Comparison of ENCODE assay signal across 8 cellular contexts in the genomic region with DNA sequence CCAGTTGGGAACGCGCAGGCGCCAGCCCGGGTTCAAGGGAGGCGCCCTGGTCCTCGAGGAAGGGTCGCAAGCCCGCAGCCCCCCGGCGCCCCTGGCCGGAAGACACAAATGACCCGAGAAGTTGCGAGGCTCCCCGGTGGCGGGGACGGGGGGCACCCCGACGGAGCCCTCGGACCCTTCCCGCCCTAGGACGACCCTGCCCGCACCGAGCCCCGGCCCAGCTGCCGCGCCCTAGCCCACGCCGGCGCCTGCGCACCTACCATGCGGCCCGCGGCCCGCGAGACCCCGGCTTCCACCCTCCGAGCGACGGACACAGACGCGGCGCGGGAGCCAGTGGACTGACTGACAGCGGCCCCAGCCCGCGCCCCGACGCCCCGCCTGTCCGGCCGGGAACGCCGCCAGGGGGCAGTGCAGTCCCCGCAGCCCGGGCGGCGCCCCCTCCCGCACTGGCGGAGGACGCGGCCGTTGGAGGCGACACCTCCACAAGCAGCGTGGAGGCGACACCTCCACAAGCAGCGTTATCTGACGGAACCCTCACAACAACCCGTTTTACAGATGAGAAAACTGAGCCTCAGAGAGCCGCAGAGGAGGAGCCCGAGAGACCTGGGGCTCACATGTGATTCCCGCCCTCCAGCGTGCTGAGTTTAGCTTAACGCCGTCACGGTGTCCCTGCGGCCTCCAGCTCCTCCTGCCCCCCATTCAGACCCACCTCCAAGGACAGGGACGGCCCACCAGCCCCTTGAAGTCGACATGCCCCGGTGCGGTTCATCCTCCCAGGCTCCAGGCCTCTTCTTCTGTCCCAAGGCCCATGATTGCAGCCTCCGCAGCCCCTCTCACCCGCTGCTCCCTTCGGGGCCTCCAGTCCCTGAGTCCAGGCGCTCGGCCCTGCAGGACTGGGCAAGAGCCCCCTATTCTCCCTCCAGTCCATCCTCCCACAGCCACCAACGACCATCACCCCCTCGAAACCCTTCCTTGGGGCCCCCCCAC. TPM values are rescaled to one million over a fixed set of nuclear protein-coding genes. Genes with fewer than 3 reads are reported as not detected.
A peak's percentile ranks its signal among the peaks of the same experiment; 100 is the strongest.
DNase-seq lines count a peak whose midpoint lies in the region; ATAC-seq, FAIRE-seq and TF ChIP-seq lines count a peak whose summit lies in the region.

A gene with protein sequence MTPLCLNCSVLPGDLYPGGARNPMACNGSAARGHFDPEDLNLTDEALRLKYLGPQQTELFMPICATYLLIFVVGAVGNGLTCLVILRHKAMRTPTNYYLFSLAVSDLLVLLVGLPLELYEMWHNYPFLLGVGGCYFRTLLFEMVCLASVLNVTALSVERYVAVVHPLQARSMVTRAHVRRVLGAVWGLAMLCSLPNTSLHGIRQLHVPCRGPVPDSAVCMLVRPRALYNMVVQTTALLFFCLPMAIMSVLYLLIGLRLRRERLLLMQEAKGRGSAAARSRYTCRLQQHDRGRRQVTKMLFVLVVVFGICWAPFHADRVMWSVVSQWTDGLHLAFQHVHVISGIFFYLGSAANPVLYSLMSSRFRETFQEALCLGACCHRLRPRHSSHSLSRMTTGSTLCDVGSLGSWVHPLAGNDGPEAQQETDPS (minus strand): TSS at position 347 of the 987 bp plus-strand sequence. CDS start 84 bp downstream, at position 263.

- ATAC-seq in HG02763 (IDR thresholded peaks at IDR 0.05; ENCODE audit: unreplicated experiment) (peak; percentile 55), T-helper 17 cell (peak; percentile 96), GM12878 (peak; percentile 97), HG02840 (IDR thresholded peaks at IDR 0.05; ENCODE audit: low FRiP score, unreplicated experiment) (no peak)

- H3K9me3 ChIP-seq in T-helper 17 cell (ENCODE audit: control insufficient read depth, low read length, poor library complexity, severe bottlenecking) (no peaks in the 10 kb centered on the region), GM12878 (replicated peaks; ENCODE audit: control insufficient read depth, insufficient read depth, low read length) (no peaks in the 10 kb centered on the region), keratinocyte (ENCODE audit: control insufficient read depth, low read depth, low read length) (no peaks in the 10 kb centered on the region)

- H3K36me3 ChIP-seq in GM12878 (ENCODE audit: control insufficient read depth in 2 of 2, insufficient read depth in 2 of 2, low read length in 1 of 2), result no peaks in the 10 kb centered on the region
- no peaks in the 10 kb centered on the region for H3K36me3 ChIP-seq in keratinocyte (ENCODE audit: control insufficient read depth in 2 of 2, extremely low read depth in 1 of 2, insufficient read depth in 2 of 2, low read length in 2 of 2)

- FAIRE-seq in D721Med (lab: Jason Lieb, UNC) (no peak), GM12878 (lab: Jason Lieb, UNC) (no peak), keratinocyte (lab: Jason Lieb, UNC) (no peak)

- H3K4me3 ChIP-seq in GM12878 (peak within 1 kb of the TSS; percentile 41; the same call in 1 of the 2 replicates), keratinocyte (ENCODE audit: control insufficient read depth in 2 of 3, extremely low read depth in 1 of 3, insufficient read depth in 2 of 3, low read depth in 1 of 3, low read length in 3 of 3) (peak within 1 kb of the TSS in 1 of 3 experiments; percentile 25)

- H3K27ac Mint-ChIP-seq in T-helper 17 cell, result peak within 1 kb of the TSS; percentile 34

- POLR2A ChIA-PET in GM12878 (lab: Charles Lee), result interaction anchor here (1.0 kb wide), 1 partner anchor 26 kb away, joined by 4 read pairs; no protein-coding TSS in a partner anchor

- dilution Hi-C loops in keratinocyte (cut with MboI; ENCODE audit: extremely low pct_ligation_motif_present, low sequenced_read_pairs), result no loop called here

- in situ Hi-C loops in GM12878 (cut with MboI), result no loop called here

- no peaks in the 10 kb centered on the region for H3K36me3 Mint-ChIP-seq in T-helper 17 cell (ENCODE audit: low read depth)

- H4K20me1 ChIP-seq in GM12878 (ENCODE audit: control insufficient read depth, insufficient read depth) (no peaks in the 10 kb centered on the region), keratinocyte (ENCODE audit: control insufficient read depth, extremely low read depth, insufficient read depth, low read length) (no peaks in the 10 kb centered on the region)

- no peak within 1 kb of the TSS for H3K27ac ChIP-seq in GM12878 (ENCODE audit: control insufficient read depth, insufficient read depth)
- H3K27ac ChIP-seq in keratinocyte (ENCODE audit: control insufficient read depth, insufficient read depth, low read length), result no peak within 1 kb of the TSS

- RAD21 ChIA-PET in GM12878 (lab: Charles Lee; ENCODE audit: unreplicated experiment), result interaction anchor here (1.0 to 6.3 kb wide), 5 partner anchors 9 to 67 kb away, joined by 3 to 59 read pairs (median 4); no protein-coding TSS in a partner anchor

- 0 out of 2 replicates have a peak within 1 kb of the TSS, but pooled peaks have one; percentile 26 for H3K4me2 ChIP-seq in GM12878 (ENCODE audit: control insufficient read depth, insufficient read depth)
- H3K4me2 ChIP-seq in keratinocyte (ENCODE audit: control insufficient read depth, extremely low read depth, insufficient read depth, low read depth, low read length), result peak within 1 kb of the TSS; percentile 45

- H3K4me3 Mint-ChIP-seq in T-helper 17 cell, result peak within 1 kb of the TSS; percentile 88

- intact Hi-C loops in GM12878 (cut with micrococcal nuclease; ENCODE audit: unreplicated experiment), result loop anchor here (1.0 kb wide), 1 partner anchor 28 kb away; no protein-coding TSS in a partner anchor

- H3K27me3 ChIP-seq in GM12878 (replicated peaks in 1 of 2; ENCODE audit: control insufficient read depth in 2 of 2, insufficient read depth in 2 of 2, low read length in 1 of 2) (no peaks in the 10 kb centered on the region), keratinocyte (ENCODE audit: control insufficient read depth, extremely low read depth, insufficient read depth, low read length) (peaks cover 26% of the 10 kb centered on the region)

- WGBS in GM12878 (ENCODE audit: insufficient coverage, insufficient replicate concordance, low lambda C conversion rate, missing lambda C conversion rate), result 24% methylated on average over 72 of the region's 87 CpGs

- no peak within 1 kb of the TSS for H2AFZ ChIP-seq in GM12878 (ENCODE audit: control insufficient read depth, low read depth, low read length)
- peak within 1 kb of the TSS; percentile 19 for H2AFZ ChIP-seq in keratinocyte (ENCODE audit: control insufficient read depth, low read length)

- CTCF ChIA-PET in GM12878 (lab: Yijun Ruan, JAX), result interaction anchor here (0.8 to 6.7 kb wide), 10 partner anchors 10 to 303 kb away, joined by 3 to 132 read pairs (median 9); no protein-coding TSS in a partner anchor

- SMC1A ChIA-PET in GM12878 (lab: Charles Lee; ENCODE audit: uncharacterized antibody, unreplicated experiment), result interaction anchor here (0.8 to 4.8 kb wide), 6 partner anchors 13 to 31 kb away, joined by 4 to 50 read pairs (median 4); no protein-coding TSS in a partner anchor

- TF ChIP-seq CTCF in D721Med (IDR thresholded peaks at IDR 0.05; ENCODE audit: insufficient read depth, missing control alignments) (peak; percentile 55), GM12878 (IDR thresholded peaks at IDR 0.05 in 2 of 3, conservative IDR thresholded peaks at IDR 0.05 in 1 of 3; ENCODE audit: control insufficient read depth in 2 of 3, extremely low read depth in 1 of 3, insufficient read depth in 1 of 3, low read depth in 3 of 3, low read length in 3 of 3) (peak; percentile 71 to 85 (median 75); a peak in 5 of 6 replicates), keratinocyte (optimal IDR thresholded peaks at IDR 0.05 in 1 of 3, IDR thresholded peaks at IDR 0.05 in 1 of 3, conservative IDR thresholded peaks at IDR 0.05 in 1 of 3; ENCODE audit: extremely low read depth in 1 of 3, insufficient read depth in 2 of 3, low read length in 3 of 3) (peak; percentile 39 to 79 (median 54))

- TF ChIP-seq RAD21 in GM12878 (IDR thresholded peaks at IDR 0.05; ENCODE audit: insufficient read depth, low read depth, low read length), result peak; percentile 88

- DNase-seq in D721Med (ENCODE audit: insufficient read length, low spot score), result no peak
- DNase-seq in T-helper 17 cell, result peak; percentile 66 to 81 (median 78)
- no peak for DNase-seq in GM12878 (ENCODE audit: low read depth, low spot score)
- DNase-seq in keratinocyte (ENCODE audit: low read depth, low spot score), result no peak
- DNase-seq in stimulated activated CD4-positive, alpha-beta T cell treated with anti-CD3 and anti-CD28 coated beads, Interleukin-2, amount 100 ng/mL, for 24 hours, result peak; percentile 74 to 78
- no peak for DNase-seq in dedifferentiated amniotic fluid mesenchymal stem cell (ENCODE audit: extremely low spot score)

- BruUV-seq in GM12878 (replicated peaks; lab: Mats Ljungman, UMichigan), result no TSS peak

- H3K9ac ChIP-seq in GM12878 (ENCODE audit: control insufficient read depth, insufficient read depth, low read length) (no peak within 1 kb of the TSS), keratinocyte (ENCODE audit: control insufficient read depth, extremely low read depth, insufficient read depth, low read length) (no peak within 1 kb of the TSS)

- H3K27me3 Mint-ChIP-seq in T-helper 17 cell, result no peaks in the 10 kb centered on the region

- peaks cover 5% of the 10 kb centered on the region for H3K4me1 ChIP-seq in GM12878 (ENCODE audit: control insufficient read depth, insufficient read depth, low read length)
- H3K4me1 ChIP-seq in keratinocyte (ENCODE audit: control insufficient read depth, extremely low read depth, insufficient read depth, low read length), result no peaks in the 10 kb centered on the region

- TF ChIP-seq POLR2A in GM12878 (IDR thresholded peaks at IDR 0.05; ENCODE audit: low read depth, low read length), result no peak

- no peak for TF ChIP-seq EP300 in GM12878 (IDR thresholded peaks at IDR 0.05; ENCODE audit: borderline replicate concordance in 1 of 2, control insufficient read depth in 1 of 2, low read depth in 2 of 2, low read length in 2 of 2)

- peaks cover 13% of the 10 kb centered on the region for H3K4me1 Mint-ChIP-seq in T-helper 17 cell

- H3K79me2 ChIP-seq in GM12878 (ENCODE audit: control insufficient read depth, insufficient read depth, low read length) (no peaks in the 10 kb centered on the region), keratinocyte (ENCODE audit: control insufficient read depth, insufficient read depth, low read length) (no peaks in the 10 kb centered on the region)

- no peaks in the 10 kb centered on the region for H3K9me1 ChIP-seq in keratinocyte (ENCODE audit: control insufficient read depth, extremely low read depth, insufficient read depth, low read length)

RNA-seq across cellular contexts. Expression of the gene that starts here (rescaled TPM):
- total RNA-seq in T-helper 17 cell (under 1 TPM; 0.35 to 0.55 TPM), GM12878 (2014; rRNA removed) (under 0.01 and 0.05 TPM in 2 replicates), GM12878 (2014; rRNA removed; fragmentation: Illumina TruSeq; extraction: Trizol) (not detected in 2 replicates), GM12878 (2021) (0.08 TPM in 1 of 2 replicates, not detected in the other)
- 0.21 and 0.22 TPM in 2 replicates for total RNA-seq in GM12878 (2013; cell fraction: nucleolus; rRNA removed)
- not detected for polyA plus RNA-seq in GM12878 (2011; ENCODE audit: low read depth)
- polyA plus RNA-seq in GM12878 (2011; rRNA removed) (0.01 and 0.03 TPM in 2 replicates), GM12878 (2014; fragmentation: Illumina TruSeq; extraction: Trizol) (not detected in 2 replicates), GM12878 (2014; fragmentation: Nextera tagmentation; extraction: Ambion mirVana) (under 1 TPM in 1 of 2 experiments, not detected in 1; 0.02 TPM), GM12878 (2014; rRNA removed) (0.03 TPM in 1 of 2 replicates, not detected in the other), GM12878 (2016; fragmentation: Nextera tagmentation; extraction: Ambion mirVana) (under 1 TPM in 1 of 2 experiments, not detected in 1; 0.04 TPM), keratinocyte (not detected in 3 replicates)
- polyA plus RNA-seq in GM12878 (2011; cell fraction: cytosol; rRNA removed), result 0.02 and 0.06 TPM in 2 replicates
- polyA plus RNA-seq in GM12878 (2011; cell fraction: nucleus; rRNA removed), result 0.06 and 0.09 TPM in 2 replicates
- 0.08 and 0.15 TPM in 2 replicates for polyA plus RNA-seq in GM12878 (2012)
- polyA minus RNA-seq in GM12878 (2011; rRNA and poly(A)+ RNA removed), result not detected in 2 replicates
- not detected in 2 replicates for polyA minus RNA-seq in GM12878 (2011; cell fraction: cytosol; rRNA and poly(A)+ RNA removed)
- 0.19 TPM in 1 of 2 replicates, not detected in the other for polyA minus RNA-seq in GM12878 (2011; cell fraction: nucleus; rRNA and poly(A)+ RNA removed)
- not detected for polyA plus RNA-seq in keratinocyte (2011; ENCODE audit: low read depth)
- polyA plus RNA-seq in keratinocyte (2011; cell fraction: cytosol; rRNA removed), result not detected in 2 replicates
- not detected in 2 replicates for polyA plus RNA-seq in keratinocyte (2011; cell fraction: nucleus; rRNA removed)
- not detected in 2 replicates for polyA plus RNA-seq in keratinocyte (2012; ENCODE audit: low replicate concordance)
- polyA minus RNA-seq in keratinocyte, result not detected in 3 replicates
- polyA minus RNA-seq in keratinocyte (2011; cell fraction: cytosol; rRNA and poly(A)+ RNA removed), result not detected
- not detected in 2 replicates for polyA minus RNA-seq in keratinocyte (2011; cell fraction: nucleus; rRNA and poly(A)+ RNA removed)

Comparison
In these comparisons a context has a peak if more than half of its experiments do, and no peak if none do; other contexts are left out.
1. Peak in DNase-seq and ATAC-seq in T-helper 17 cell; RNA of the gene not detected or under 1 TPM.
2. Peak in ATAC-seq, H3K4me3 ChIP-seq and H3K4me2 ChIP-seq in GM12878; RNA of the gene not detected or under 1 TPM.
3. DNase-seq: peak in stimulated activated CD4-positive, alpha-beta T cell treated with anti-CD3 and anti-CD28 coated beads, Interleukin-2, amount 100 ng/mL, for 24 hours (2 of 2); none in D721Med (single experiment), GM12878 (single experiment), keratinocyte (single experiment) and dedifferentiated amniotic fluid mesenchymal stem cell (single experiment).
4. Peak in every context shown above with its lines, with median percentiles within 50 percentile points of each other: CTCF ChIP-seq.